ENCODE assay signal across 15 cellular contexts in genomic region chr13:41780736-41781708, GRCh38.
DNase-seq lines count a peak whose midpoint lies in the region; ATAC-seq and TF ChIP-seq lines count a peak whose summit lies in the region.
"Had no signal": no experiment of that assay in that cellular context is flagged by ENCODE, and none has a peak within 500 bp of the region (broad histone marks: within the 10 kb centered on the region; RNA-seq: fewer than 3 reads in every experiment).

No MANE protein-coding gene starts in this region.

- POLR2A ChIA-PET in activated CD4-positive, alpha-beta memory T cell treated with anti-CD3 and anti-CD28 coated beads, Interleukin-2, amount 10 ng/mL, durations not matched to agents 7 days and 5 days (lab: Charles Lee), result no interaction called here

- peak; percentile 60 for ATAC-seq in Right ventricle myocardium inferior
- ATAC-seq in left cardiac atrium, result peak; percentile 47 to 71
- ATAC-seq: activated T-cell treated with anti-CD3 and anti-CD28 coated beads, Interleukin-2, amount 50 U/mL, for 4 hours; HCT116 had no signal

- CTCF ChIA-PET in activated CD4-positive, alpha-beta memory T cell treated with anti-CD3 and anti-CD28 coated beads, Interleukin-2, amount 10 ng/mL, durations not matched to agents 7 days and 5 days (lab: Charles Lee), result no interaction called here

- no peaks in the 10 kb centered on the region for H3K9me3 ChIP-seq in right atrium auricular region
- no peaks in the 10 kb centered on the region for H3K9me3 ChIP-seq in thyroid gland
- H3K9me3 ChIP-seq: testis had no signal

- no peak overlapping the region for H3K4me3 Mint-ChIP-seq in activated CD4-positive, alpha-beta memory T cell treated with anti-CD3 and anti-CD28 coated beads, Interleukin-2, amount 10 ng/mL, durations not matched to agents 7 days and 5 days
- H3K4me3 Mint-ChIP-seq: activated T-cell treated with anti-CD3 and anti-CD28 coated beads, Interleukin-2, amount 50 U/mL, for 4 hours; B cell had no signal

- WGBS in thyroid gland, 2 donors, result 65 to 77% methylated on average over 5 of the region's 5 CpGs

- H3K4me1 Mint-ChIP-seq in activated CD4-positive, alpha-beta memory T cell treated with anti-CD3 and anti-CD28 coated beads, Interleukin-2, amount 10 ng/mL, durations not matched to agents 7 days and 5 days, result no peaks in the 10 kb centered on the region
- H3K4me1 Mint-ChIP-seq: B cell had no signal

- H3K27me3 Mint-ChIP-seq in activated CD4-positive, alpha-beta memory T cell treated with anti-CD3 and anti-CD28 coated beads, Interleukin-2, amount 10 ng/mL, durations not matched to agents 7 days and 5 days, result no peaks in the 10 kb centered on the region
- H3K27me3 Mint-ChIP-seq: B cell had no signal

- peaks cover 0 to 26% of the 10 kb centered on the region in 2 donors for H3K4me1 ChIP-seq in right atrium auricular region
- peaks cover 9% of the 10 kb centered on the region in 2 donors for H3K4me1 ChIP-seq in thyroid gland
- H3K4me1 ChIP-seq: testis had no signal

- H3K27ac ChIP-seq in right atrium auricular region, result peak overlapping the region in 1 of 2 donors; percentile 68
- peak overlapping the region; percentile 17 to 45 (median 42) for H3K27ac ChIP-seq in thyroid gland
- H3K27ac ChIP-seq: testis had no signal

- H3K36me3 Mint-ChIP-seq in activated CD4-positive, alpha-beta memory T cell treated with anti-CD3 and anti-CD28 coated beads, Interleukin-2, amount 10 ng/mL, durations not matched to agents 7 days and 5 days (ENCODE audit: low read depth), result peaks cover under 1% of the 10 kb centered on the region

- H3K9me3 Mint-ChIP-seq in activated CD4-positive, alpha-beta memory T cell treated with anti-CD3 and anti-CD28 coated beads, Interleukin-2, amount 10 ng/mL, durations not matched to agents 7 days and 5 days, result no peaks in the 10 kb centered on the region
- H3K9me3 Mint-ChIP-seq: activated T-cell treated with anti-CD3 and anti-CD28 coated beads, Interleukin-2, amount 50 U/mL, for 4 hours had no signal

- H3K27me3 ChIP-seq in right atrium auricular region (no peaks in the 10 kb centered on the region), thyroid gland (no peaks in the 10 kb centered on the region)
- H3K27me3 ChIP-seq: testis had no signal

- DNase-seq in Right ventricle myocardium inferior (ENCODE audit: missing footprints), result no peak
- no peak for DNase-seq in right atrium auricular region (ENCODE audit: low spot score)
- peak; percentile 75 for DNase-seq in astrocyte of the hippocampus (ENCODE audit: low read depth, low spot score)
- no peak for DNase-seq in left cardiac atrium
- peak in 1 of 2 donors; percentile 2 for DNase-seq in thyroid gland
- no peak for DNase-seq in SW 1271 (lab: John Stamatoyannopoulos, UW)
- DNase-seq in stimulated activated naive CD4-positive, alpha-beta T cell treated with Interleukin-2 at 50 U/mL for 16 hours (lab: John Stamatoyannopoulos, UW), result no peak
- no peak for DNase-seq in activated CD4-positive, alpha-beta memory T cell treated with anti-CD3 and anti-CD28 coated beads, Interleukin-2, amount 10 ng/mL, durations not matched to agents 7 days and 5 days
- DNase-seq: activated T-cell treated with anti-CD3 and anti-CD28 coated beads, Interleukin-2, amount 50 U/mL, for 4 hours; NCI-H1105 treated with DMSO at 0.1 percent for 48 hours; NK-92 treated with Interleukin-12 subunit alpha and Interleukin-12 subunit beta, amount 100 ng/mL, for 24 hours; T1000; testis had no signal

- no peak for TF ChIP-seq CTCF in right atrium auricular region (IDR thresholded peaks at IDR 0.05)
- no peak for TF ChIP-seq CTCF in thyroid gland (IDR thresholded peaks at IDR 0.05)

- H3K36me3 ChIP-seq in right atrium auricular region (no peaks in the 10 kb centered on the region), thyroid gland (no peaks in the 10 kb centered on the region)

- TF ChIP-seq POLR2A in thyroid gland (IDR thresholded peaks at IDR 0.05), result no peak

- no peak overlapping the region for H3K4me3 ChIP-seq in right atrium auricular region
- H3K4me3 ChIP-seq in thyroid gland (replicated peaks in 1 of 3), result no peak overlapping the region
- H3K4me3 ChIP-seq: testis had no signal

- H3K27ac Mint-ChIP-seq in activated CD4-positive, alpha-beta memory T cell treated with anti-CD3 and anti-CD28 coated beads, Interleukin-2, amount 10 ng/mL, durations not matched to agents 7 days and 5 days, result no peak overlapping the region
- H3K27ac Mint-ChIP-seq: B cell had no signal

- intact Hi-C loops in Right ventricle myocardium inferior (cut with DNase I) (no loop called here), left cardiac atrium (cut with DNase I) (no loop called here), thyroid gland (cut with DNase I) (no loop called here)
